In genomic region chr2:30392097-30392496, GRCh38 we compare ENCODE assay signal across 31 cellular contexts.
"Had no signal": no experiment of that assay in that cellular context is flagged by ENCODE, and none has a peak within 500 bp of the region (broad histone marks: within the 10 kb centered on the region; RNA-seq: fewer than 3 reads in every experiment).

No MANE protein-coding gene starts in this region.

- H3K27ac ChIP-seq: adrenal gland, body of pancreas, epithelial cell of prostate, esophagus squamous epithelium, foreskin keratinocyte, gastrocnemius medialis, heart left ventricle, WERI-Rb-1 had no signal

- FAIRE-seq: colon, endometrium, endothelial cell of umbilical vein had no signal

- H3K27me3 ChIP-seq: adrenal gland, body of pancreas, esophagus squamous epithelium, gastrocnemius medialis, heart left ventricle had no signal

- H3K36me3 ChIP-seq: adrenal gland, esophagus squamous epithelium, gastrocnemius medialis, heart left ventricle, WERI-Rb-1 had no signal

- DNase-seq: activated B cell treated with CpG ODN at 0.5 μM for 24 hours; activated CD4-positive, alpha-beta T cell treated with anti-CD3 and anti-CD28 coated beads for 48 hours; activated CD4-positive, alpha-beta T cell treated with anti-CD3 and anti-CD28 coated beads, Interleukin-2, amount 50 U/mL, for 1 hour; activated CD4-positive, alpha-beta T cell treated with anti-CD3 and anti-CD28 coated beads, Interleukin-2, amount 50 U/mL, for 48 hours; activated CD8-positive, alpha-beta T cell treated with anti-CD3 and anti-CD28 coated beads for 36 hours; activated effector memory CD4-positive, alpha-beta T cell treated with Interleukin-2 at 50 U/mL for 16 hours; activated gamma-delta T cell treated with Interleukin-2 at 50 U/mL for 16 hours; activated naive CD4-positive, alpha-beta T cell treated with anti-CD3 and anti-CD28 coated beads, Interleukin-2, amount 50 U/mL, for 16 hours; activated naive CD4-positive, alpha-beta T cell treated with Interleukin-2 at 50 U/mL for 16 hours; activated T-cell treated with anti-CD3 and anti-CD28 coated beads, Interleukin-2, amount 50 U/mL, for 4 hours; adrenal gland; amygdala; aorta; body of pancreas; caudate nucleus; effector CD8-positive, alpha-beta T cell; esophagus squamous epithelium; foreskin keratinocyte; gastrocnemius medialis; glutamatergic neuron; heart left ventricle; T-helper 1 cell; T-helper 17 cell; T1000; WERI-Rb-1 had no signal

- H3K9me3 ChIP-seq: adrenal gland, body of pancreas, esophagus squamous epithelium, gastrocnemius medialis, heart left ventricle had no signal

- H3K4me3 ChIP-seq: adrenal gland, body of pancreas, esophagus squamous epithelium, gastrocnemius medialis, heart left ventricle had no signal

- H3K4me1 ChIP-seq: adrenal gland, esophagus squamous epithelium, foreskin keratinocyte, gastrocnemius medialis, heart left ventricle had no signal

- ATAC-seq: activated CD4-positive, CD25-positive, alpha-beta regulatory T cell treated with anti-CD3 and anti-CD28 coated beads, Interleukin-2, amount 50 U/mL, for 24 hours; activated CD8-positive, alpha-beta T cell treated with anti-CD3 and anti-CD28 coated beads for 36 hours; activated T-cell treated with anti-CD3 and anti-CD28 coated beads, Interleukin-2, amount 50 U/mL, for 4 hours; activated T-helper 17 cell treated with anti-CD3 and anti-CD28 coated beads, Interleukin-2, amount 50 U/mL, for 72 hours; body of pancreas; foreskin keratinocyte; gastrocnemius medialis; heart left ventricle; T-helper 17 cell had no signal
